In genomic region chr7:120603366-120603765, GRCh38 we compare ENCODE assay signal across 30 cellular contexts.
"Had no signal": no experiment of that assay in that cellular context is flagged by ENCODE, and none has a peak within 500 bp of the region (broad histone marks: within the 10 kb centered on the region; RNA-seq: fewer than 3 reads in every experiment).

No MANE protein-coding gene starts in this region.

- H3K4me1 Mint-ChIP-seq: naive thymus-derived CD8-positive, alpha-beta T cell; neural progenitor cell; stimulated activated memory B cell treated with anti-CD40 and anti-IgM and Interleukin-4, amounts not matched to agents 10 μg/mL and 1 μg/mL and 100 μg/mL, for 72 hours; stimulated activated naive CD8-positive, alpha-beta T cell treated with anti-CD3 and anti-CD28 coated beads, Interleukin-15, amount 100 ng/mL, for 72 hours had no signal

- DNase-seq: naive thymus-derived CD8-positive, alpha-beta T cell; occipital lobe; ovary; posterior cingulate gyrus; psoas muscle; right cardiac atrium; spleen; stimulated activated CD4-positive, alpha-beta T cell treated with anti-CD3 and anti-CD28 coated beads, Interleukin-12 subunit alpha, Interleukin-12 subunit beta, amount 100 ng/mL, for 4 hours; stimulated activated CD4-positive, alpha-beta T cell treated with anti-CD3 and anti-CD28 coated beads, Interleukin-1b, Interleukin-23, amount 100 ng/mL, for 48 hours; stimulated activated CD4-positive, alpha-beta T cell treated with anti-CD3 and anti-CD28 coated beads, Interleukin-4, amount 100 ng/mL, for 1 hour; stimulated activated CD4-positive, alpha-beta T cell treated with anti-CD3 and anti-CD28 coated beads, Interleukin-4, amount 100 ng/mL, for 4 hours; stimulated activated CD8-positive, alpha-beta memory T cell treated with anti-CD3 and anti-CD28 coated beads, Interleukin-4, amount 100 ng/mL, for 48 hours; stimulated activated naive CD4-positive, alpha-beta T cell; stimulated activated naive CD8-positive, alpha-beta T cell treated with anti-CD3 and anti-CD28 coated beads, Interleukin-15, amount 100 ng/mL, for 72 hours; stimulated activated naive CD8-positive, alpha-beta T cell treated with anti-CD3 and anti-CD28 coated beads, Interleukin-15, Interleukin-2, amounts not matched to agents 100 U/mL and 50 U/mL, for 24 hours; substantia nigra; testis; tibial artery; transverse colon; upper lobe of right lung; uterus had no signal

- H3K27ac Mint-ChIP-seq: naive thymus-derived CD8-positive, alpha-beta T cell; natural killer cell treated with Interleukin-12 subunit alpha and Interleukin-12 subunit beta and Interleukin-15 and Interleukin-18, amount 100 ng/mL, for 72 hours; neural progenitor cell; progenitor cell of endocrine pancreas; stimulated activated memory B cell treated with anti-CD40 and anti-IgM and Interleukin-4, amounts not matched to agents 10 μg/mL and 1 μg/mL and 100 μg/mL, for 72 hours; stimulated activated naive CD8-positive, alpha-beta T cell treated with anti-CD3 and anti-CD28 coated beads, Interleukin-15, amount 100 ng/mL, for 72 hours; type B pancreatic cell had no signal

- H3K27me3 ChIP-seq: neural progenitor cell, ovary, spleen, suprapubic skin, testis, tibial artery, transverse colon, upper lobe of right lung, uterus had no signal

- ATAC-seq: naive thymus-derived CD8-positive, alpha-beta T cell; natural killer cell treated with Interleukin-12 subunit alpha and Interleukin-12 subunit beta and Interleukin-15 and Interleukin-18, amount 100 ng/mL, for 72 hours; psoas muscle; right cardiac atrium; sciatic nerve; stimulated activated memory B cell treated with anti-CD40 and anti-IgM and Interleukin-4, amounts not matched to agents 10 μg/mL and 1 μg/mL and 100 μg/mL, for 72 hours; stimulated activated naive CD8-positive, alpha-beta T cell treated with anti-CD3 and anti-CD28 coated beads, Interleukin-15, amount 100 ng/mL, for 72 hours; stimulated activated naive CD8-positive, alpha-beta T cell treated with anti-CD3 and anti-CD28 coated beads, Interleukin-15, Interleukin-2, amounts not matched to agents 100 U/mL and 50 U/mL, for 24 hours; upper lobe of right lung had no signal

- H3K9me3 Mint-ChIP-seq: neural progenitor cell, type B pancreatic cell had no signal

- H3K36me3 Mint-ChIP-seq: naive thymus-derived CD8-positive, alpha-beta T cell; natural killer cell treated with Interleukin-12 subunit alpha and Interleukin-12 subunit beta and Interleukin-15 and Interleukin-18, amount 100 ng/mL, for 72 hours; neural progenitor cell; stimulated activated memory B cell treated with anti-CD40 and anti-IgM and Interleukin-4, amounts not matched to agents 10 μg/mL and 1 μg/mL and 100 μg/mL, for 72 hours; type B pancreatic cell had no signal

- H3K36me3 ChIP-seq: neural progenitor cell, ovary, spleen, suprapubic skin, tibial artery, transverse colon, upper lobe of right lung, uterus had no signal

- H3K4me3 Mint-ChIP-seq: naive thymus-derived CD8-positive, alpha-beta T cell; natural killer cell treated with Interleukin-12 subunit alpha and Interleukin-12 subunit beta and Interleukin-15 and Interleukin-18, amount 100 ng/mL, for 72 hours; neural progenitor cell; stimulated activated memory B cell treated with anti-CD40 and anti-IgM and Interleukin-4, amounts not matched to agents 10 μg/mL and 1 μg/mL and 100 μg/mL, for 72 hours; stimulated activated naive CD8-positive, alpha-beta T cell treated with anti-CD3 and anti-CD28 coated beads, Interleukin-15, amount 100 ng/mL, for 72 hours; type B pancreatic cell had no signal

- H3K4me3 ChIP-seq: neural progenitor cell, ovary, psoas muscle, skin epidermis, smooth muscle cell, spleen, suprapubic skin, testis, tibial artery, transverse colon, upper lobe of right lung, uterus had no signal

- H3K27me3 Mint-ChIP-seq: naive thymus-derived CD8-positive, alpha-beta T cell; natural killer cell treated with Interleukin-12 subunit alpha and Interleukin-12 subunit beta and Interleukin-15 and Interleukin-18, amount 100 ng/mL, for 72 hours; progenitor cell of endocrine pancreas; stimulated activated memory B cell treated with anti-CD40 and anti-IgM and Interleukin-4, amounts not matched to agents 10 μg/mL and 1 μg/mL and 100 μg/mL, for 72 hours; stimulated activated naive CD8-positive, alpha-beta T cell treated with anti-CD3 and anti-CD28 coated beads, Interleukin-15, amount 100 ng/mL, for 72 hours; type B pancreatic cell had no signal
